ENCODE assay signal across 2 cellular contexts in genomic region chr16:4026854-4027253, GRCh38.
A peak's percentile ranks its signal among the peaks of the same experiment; 100 is the strongest.
TF ChIP-seq lines count a peak whose summit lies in the region.

No MANE protein-coding gene starts in this region.

TF ChIP-seq in HCT116, 20 proteins besides CTCF, POLR2A, EP300 and RAD21:
- TF ChIP-seq, protein P1, sequence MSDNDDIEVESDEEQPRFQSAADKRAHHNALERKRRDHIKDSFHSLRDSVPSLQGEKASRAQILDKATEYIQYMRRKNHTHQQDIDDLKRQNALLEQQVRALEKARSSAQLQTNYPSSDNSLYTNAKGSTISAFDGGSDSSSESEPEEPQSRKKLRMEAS (IDR thresholded peaks at IDR 0.05) = no peak

TF ChIP-seq in H1, 55 proteins besides CTCF, POLR2A, EP300 and RAD21:
- TF ChIP-seq E2F6 (IDR thresholded peaks at IDR 0.05) (0 out of 2 replicates have a peak, but pooled peaks have one; percentile 18), SP2 (IDR thresholded peaks at IDR 0.05; ENCODE audit: low read length) (no peak)
